In the genomic region with DNA sequence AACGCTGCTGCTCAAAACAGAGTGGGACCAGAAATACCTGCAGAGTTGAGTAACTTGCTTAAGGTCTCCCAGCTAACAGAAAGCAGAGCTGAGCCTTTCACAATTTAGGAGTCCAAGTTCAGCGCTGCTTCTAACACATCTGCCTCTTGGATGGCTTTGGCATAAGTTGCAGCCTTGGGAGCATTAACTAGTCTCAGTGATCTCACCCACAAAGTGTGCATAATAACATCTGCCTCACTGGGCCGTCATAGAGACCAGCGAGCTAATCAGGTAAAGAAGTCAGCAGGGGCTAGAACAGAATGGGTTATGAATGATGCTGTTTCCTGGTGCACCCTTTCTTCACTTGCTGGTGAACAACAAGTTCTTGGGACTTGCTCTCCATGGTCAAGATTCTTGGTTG, we compare ENCODE assay signal across 1 cellular context.
TF ChIP-seq lines count a peak whose summit lies in the region.

No MANE protein-coding gene starts in this region.

TF ChIP-seq in HepG2, 621 proteins besides CTCF, POLR2A, EP300 and RAD21 (continued from another document):
- TF ChIP-seq, protein P1, sequence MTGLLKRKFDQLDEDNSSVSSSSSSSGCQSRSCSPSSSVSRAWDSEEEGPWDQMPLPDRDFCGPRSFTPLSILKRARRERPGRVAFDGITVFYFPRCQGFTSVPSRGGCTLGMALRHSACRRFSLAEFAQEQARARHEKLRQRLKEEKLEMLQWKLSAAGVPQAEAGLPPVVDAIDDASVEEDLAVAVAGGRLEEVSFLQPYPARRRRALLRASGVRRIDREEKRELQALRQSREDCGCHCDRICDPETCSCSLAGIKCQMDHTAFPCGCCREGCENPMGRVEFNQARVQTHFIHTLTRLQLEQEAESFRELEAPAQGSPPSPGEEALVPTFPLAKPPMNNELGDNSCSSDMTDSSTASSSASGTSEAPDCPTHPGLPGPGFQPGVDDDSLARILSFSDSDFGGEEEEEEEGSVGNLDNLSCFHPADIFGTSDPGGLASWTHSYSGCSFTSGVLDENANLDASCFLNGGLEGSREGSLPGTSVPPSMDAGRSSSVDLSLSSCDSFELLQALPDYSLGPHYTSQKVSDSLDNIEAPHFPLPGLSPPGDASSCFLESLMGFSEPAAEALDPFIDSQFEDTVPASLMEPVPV (CRISPR knock-in tag; IDR thresholded peaks at IDR 0.05), result no peak
- TF ChIP-seq CBX1 (IDR thresholded peaks at IDR 0.05; ENCODE audit: low read depth) (no peak), NFRKB (IDR thresholded peaks at IDR 0.05) (no peak), STAG1 (CRISPR knock-in tag; IDR thresholded peaks at IDR 0.05) (no peak), ARNT2 (CRISPR knock-in tag; IDR thresholded peaks at IDR 0.05; ENCODE audit: low read depth) (no peak), PHF5A (CRISPR knock-in tag; IDR thresholded peaks at IDR 0.05; ENCODE audit: low read depth, unreplicated experiment) (no peak)
- TF ChIP-seq, protein P2, sequence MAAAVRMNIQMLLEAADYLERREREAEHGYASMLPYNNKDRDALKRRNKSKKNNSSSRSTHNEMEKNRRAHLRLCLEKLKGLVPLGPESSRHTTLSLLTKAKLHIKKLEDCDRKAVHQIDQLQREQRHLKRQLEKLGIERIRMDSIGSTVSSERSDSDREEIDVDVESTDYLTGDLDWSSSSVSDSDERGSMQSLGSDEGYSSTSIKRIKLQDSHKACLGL (CRISPR knock-in tag; IDR thresholded peaks at IDR 0.05), result no peak
TF ChIP-seq in HepG2: peak in this region for 0.
